8 cellular contexts compared by ENCODE assay signal in genomic region chr4:107719211-107719926, GRCh38. TPM values are rescaled to one million over a fixed set of nuclear protein-coding genes. Genes with fewer than 3 reads are reported as not detected.
DNase-seq lines count a peak whose midpoint lies in the region; ATAC-seq and TF ChIP-seq lines count a peak whose summit lies in the region.

No MANE protein-coding gene starts in this region.

- no peaks in the 10 kb centered on the region for H3K36me3 ChIP-seq in BJ (ENCODE audit: control insufficient read depth, insufficient read depth, low read length)

- peaks cover 34% of the 10 kb centered on the region for H3K4me1 Mint-ChIP-seq in central memory CD8-positive, alpha-beta T cell
- peaks cover 30% of the 10 kb centered on the region for H3K4me1 Mint-ChIP-seq in stimulated activated naive CD8-positive, alpha-beta T cell treated with anti-CD3 and anti-CD28 coated beads, Interleukin-15, amount 100 ng/mL, for 72 hours

- DNase-seq in BJ (ENCODE audit: low read depth) (no peak), RKO (ENCODE audit: low spot score) (peak; percentile 36), kidney tubule cell (ENCODE audit: low spot score) (peak; percentile 70)
- DNase-seq in central memory CD8-positive, alpha-beta T cell (ENCODE audit: low spot score in 2 of 2) = peak in 1 of 2 donors; percentile 21
- peak in 1 of 2 donors; percentile 58 for DNase-seq in stimulated activated naive CD8-positive, alpha-beta T cell treated with anti-CD3 and anti-CD28 coated beads, Interleukin-15, amount 100 ng/mL, for 72 hours
- DNase-seq in central memory CD4-positive, alpha-beta T cell = no peak

- H3K4me3 Mint-ChIP-seq in central memory CD8-positive, alpha-beta T cell = peak overlapping the region; percentile 91
- H3K4me3 Mint-ChIP-seq in stimulated activated naive CD8-positive, alpha-beta T cell treated with anti-CD3 and anti-CD28 coated beads, Interleukin-15, amount 100 ng/mL, for 72 hours = peak overlapping the region; percentile 97 to 98

- no peaks in the 10 kb centered on the region for H3K27me3 Mint-ChIP-seq in central memory CD8-positive, alpha-beta T cell
- no peaks in the 10 kb centered on the region for H3K27me3 Mint-ChIP-seq in stimulated activated naive CD8-positive, alpha-beta T cell treated with anti-CD3 and anti-CD28 coated beads, Interleukin-15, amount 100 ng/mL, for 72 hours

- TF ChIP-seq CTCF in BJ (IDR thresholded peaks at IDR 0.05; ENCODE audit: insufficient read depth, low read depth, low read length) = no peak

- no peaks in the 10 kb centered on the region for H3K27me3 ChIP-seq in BJ (ENCODE audit: control insufficient read depth, insufficient read depth, low read length)

- CTCF ChIA-PET in BJ (lab: Yijun Ruan, JAX) = interaction anchor here (3.3 to 5.1 kb wide), 2 partner anchors 14 to 17 kb away, joined by 13 to 26 read pairs; no protein-coding TSS in a partner anchor

- peak overlapping the region; percentile 86 for H3K27ac Mint-ChIP-seq in central memory CD8-positive, alpha-beta T cell (ENCODE audit: low read depth)
- H3K27ac Mint-ChIP-seq in stimulated activated naive CD8-positive, alpha-beta T cell treated with anti-CD3 and anti-CD28 coated beads, Interleukin-15, amount 100 ng/mL, for 72 hours = peak overlapping the region; percentile 89 to 90

- no peaks in the 10 kb centered on the region for H3K9me3 Mint-ChIP-seq in central memory CD8-positive, alpha-beta T cell
- no peaks in the 10 kb centered on the region for H3K9me3 Mint-ChIP-seq in stimulated activated naive CD8-positive, alpha-beta T cell treated with anti-CD3 and anti-CD28 coated beads, Interleukin-15, amount 100 ng/mL, for 72 hours

- peaks cover 13% of the 10 kb centered on the region for H3K36me3 Mint-ChIP-seq in central memory CD8-positive, alpha-beta T cell (ENCODE audit: insufficient read depth)

- POLR2A ChIA-PET in BJ (lab: Charles Lee) = interaction anchor here (0.6 kb wide), 1 partner anchor 211 kb away, joined by 3 read pairs; no protein-coding TSS in a partner anchor

- ATAC-seq in GM18873 (IDR thresholded peaks at IDR 0.05; ENCODE audit: low FRiP score, unreplicated experiment) (peak; percentile 2), HG03108 (IDR thresholded peaks at IDR 0.05; ENCODE audit: unreplicated experiment) (peak; percentile 2)
- peak; percentile 2 for ATAC-seq in central memory CD8-positive, alpha-beta T cell (replicated peaks; ENCODE audit: extremely low read depth, poor library complexity, severe bottlenecking)
- peak; percentile 27 for ATAC-seq in stimulated activated naive CD8-positive, alpha-beta T cell treated with anti-CD3 and anti-CD28 coated beads, Interleukin-15, amount 100 ng/mL, for 72 hours

- H3K4me3 ChIP-seq in BJ (ENCODE audit: low read depth, low read length) = peak overlapping the region; percentile 86

RNA-seq across cellular contexts. Expression of gene PAPSS1, which starts 0.7 kb away (rescaled TPM):
- 44.2 and 67.7 TPM in 2 replicates for polyA plus RNA-seq in BJ (2011; rRNA removed)
- 31.3 and 43.3 TPM in 2 replicates for polyA minus RNA-seq in BJ (2011; rRNA and poly(A)+ RNA removed)

Comparison
In these comparisons a context has a peak if more than half of its experiments do, and no peak if none do; other contexts are left out.
1. DNase-seq: peak in RKO (single experiment) and kidney tubule cell (single experiment); none in BJ (single experiment) and central memory CD4-positive, alpha-beta T cell (single experiment).
2. Peak in every context shown above with its lines, with median percentiles within 50 percentile points of each other: ATAC-seq.